In genomic region chr7:55365680-55366460, GRCh38 we compare ENCODE assay signal across 8 cellular contexts. TPM values are rescaled to one million over a fixed set of nuclear protein-coding genes. Genes with fewer than 3 reads are reported as not detected.
DNase-seq lines count a peak whose midpoint lies in the region; ATAC-seq and TF ChIP-seq lines count a peak whose summit lies in the region.

No MANE protein-coding gene starts in this region.

- no peaks in the 10 kb centered on the region for H3K36me3 ChIP-seq in CD4-positive, CD25-positive, alpha-beta regulatory T cell (ENCODE audit: control insufficient read depth, insufficient read depth, low read length)

- peak; percentile 93 to 99 (median 98) for DNase-seq in CD4-positive, CD25-positive, alpha-beta regulatory T cell
- DNase-seq in NCI-H748 treated with DMSO at 0.1 percent for 48 hours (lab: John Stamatoyannopoulos, UW) (peak; percentile 69), dorsolateral prefrontal cortex (peak; percentile 84 to 97 (median 93)), lower leg skin (ENCODE audit: low spot score in 2 of 2) (peak; percentile 91 to 98)
- peak; percentile 92 to 93 for DNase-seq in activated CD4-positive, alpha-beta T cell treated with anti-CD3 and anti-CD28 coated beads, Interleukin-2, amount 50 U/mL, for 48 hours
- peak; percentile 94 for DNase-seq in stimulated activated CD4-positive, alpha-beta T cell treated with anti-CD3 and anti-CD28 coated beads, Interleukin-4, amount 100 ng/mL, for 4 hours

- TF ChIP-seq POLR2A in lower leg skin (IDR thresholded peaks at IDR 0.05) = peak in 1 of 2 donors; percentile 31

- peak overlapping the region; percentile 99 for H3K4me3 ChIP-seq in CD4-positive, CD25-positive, alpha-beta regulatory T cell (ENCODE audit: low read depth, low read length)
- H3K4me3 ChIP-seq in dorsolateral prefrontal cortex (peak overlapping the region; percentile 62 to 99 (median 93)), lower leg skin (ENCODE audit: low read depth, poor library complexity, severe bottlenecking) (peak overlapping the region; percentile 99)

- H3K36me3 Mint-ChIP-seq in CD4-positive, CD25-positive, alpha-beta regulatory T cell = peaks cover 4% of the 10 kb centered on the region

- H3K4me1 Mint-ChIP-seq in CD4-positive, CD25-positive, alpha-beta regulatory T cell = peaks cover 19 to 28% (median 24%) of the 10 kb centered on the region in 4 donors

- peaks cover 20% of the 10 kb centered on the region for H3K4me1 ChIP-seq in CD4-positive, CD25-positive, alpha-beta regulatory T cell (ENCODE audit: control insufficient read depth, insufficient read depth, low read length, poor library complexity, severe bottlenecking)

- WGBS in lower leg skin, 2 donors = 0% methylated on average over 63 to 76 of the region's 99 CpGs

- intact Hi-C loops in dorsolateral prefrontal cortex (cut with DNase I) = loop anchor here (1.0 to 10.0 kb wide), 10 partner anchors 15 to 709 kb away; partner anchors contain the start of genes SEC61G (in 2 of the 2), MRPS17 (in 1 of the 2) and VOPP1 (in 1 of the 2)
- intact Hi-C loops in lower leg skin (cut with DNase I; ENCODE audit: low total_unique reads) = no loop called here

- peak overlapping the region; percentile 97 for H3K27ac ChIP-seq in CD4-positive, CD25-positive, alpha-beta regulatory T cell (ENCODE audit: insufficient read depth, low read length, poor library complexity, severe bottlenecking)
- peak overlapping the region; percentile 90 to 100 (median 100) for H3K27ac ChIP-seq in dorsolateral prefrontal cortex

- H3K9me3 ChIP-seq in CD4-positive, CD25-positive, alpha-beta regulatory T cell (ENCODE audit: control insufficient read depth in 2 of 2, low read length in 2 of 2) = no peaks in the 10 kb centered on the region

- H3K27me3 ChIP-seq in CD4-positive, CD25-positive, alpha-beta regulatory T cell (ENCODE audit: control insufficient read depth, insufficient read depth, low read length) = no peaks in the 10 kb centered on the region
- no peaks in the 10 kb centered on the region for H3K27me3 ChIP-seq in dorsolateral prefrontal cortex

- peak in 42 of 56 donors; percentile 8 to 67 (median 38) for TF ChIP-seq CTCF in dorsolateral prefrontal cortex (IDR thresholded peaks at IDR 0.05 in 54 of 56, conservative IDR thresholded peaks at IDR 0.05 in 2 of 56; ENCODE audit: low read depth in 1 of 56, partially characterized antibody in 56 of 56)
- TF ChIP-seq CTCF in lower leg skin (IDR thresholded peaks at IDR 0.05) = no peak

- peak; percentile 89 to 91 for ATAC-seq in CD4-positive, CD25-positive, alpha-beta regulatory T cell (ENCODE audit: low read depth in 2 of 2)
- ATAC-seq in GM19395 (IDR thresholded peaks at IDR 0.05; ENCODE audit: unreplicated experiment) = peak; percentile 88
- peak; percentile 50 for ATAC-seq in HG03558 (IDR thresholded peaks at IDR 0.05; ENCODE audit: extremely low read depth, unreplicated experiment)

- H3K27ac Mint-ChIP-seq in CD4-positive, CD25-positive, alpha-beta regulatory T cell = peak overlapping the region; percentile 93 to 99 (median 97)

- H3K27me3 Mint-ChIP-seq in CD4-positive, CD25-positive, alpha-beta regulatory T cell = peaks cover 20% of the 10 kb centered on the region

- H3K9me3 Mint-ChIP-seq in CD4-positive, CD25-positive, alpha-beta regulatory T cell = no peaks in the 10 kb centered on the region

- peak overlapping the region; percentile 95 to 98 (median 96) for H3K4me3 Mint-ChIP-seq in CD4-positive, CD25-positive, alpha-beta regulatory T cell

RNA-seq across cellular contexts. Expression of gene LANCL2, which starts 0.7 kb away (rescaled TPM):
- 7.6 TPM for total RNA-seq in CD4-positive, CD25-positive, alpha-beta regulatory T cell
- 10 to 100 TPM in 3 of 4 donors, 1 to 10 TPM in 1; 8.0 to 11.7 (median 10.5) TPM for polyA plus RNA-seq in CD4-positive, CD25-positive, alpha-beta regulatory T cell
- total RNA-seq in dorsolateral prefrontal cortex (10 to 100 TPM; 27.5 to 66.3 (median 41.3) TPM), lower leg skin (10 to 100 TPM in 2 of 4 donors, 1 to 10 TPM in 2; 7.7 to 13.4 (median 11.4) TPM)

Comparison
In these comparisons a context has a peak if more than half of its experiments do, and no peak if none do; other contexts are left out.
1. Peak in every context shown above with its lines: DNase-seq, ATAC-seq, H3K4me3 ChIP-seq and H3K27ac ChIP-seq.
2. CTCF ChIP-seq: peak in dorsolateral prefrontal cortex (42 of 56); none in lower leg skin (0 of 3).